21 cellular contexts compared by ENCODE assay signal in genomic region chr7:114795475-114795874, GRCh38.
"Had no signal": no experiment of that assay in that cellular context is flagged by ENCODE, and none has a peak within 500 bp of the region (broad histone marks: within the 10 kb centered on the region; RNA-seq: fewer than 3 reads in every experiment).

No MANE protein-coding gene starts in this region.

- H3K4me3 Mint-ChIP-seq: central memory CD8-positive, alpha-beta T cell; dendritic cell treated with granulocyte-macrophage colony-stimulating factor and Interleukin-4, amounts not matched to agents 40 ng/mL and 50 ng/mL, for 4 days; memory B cell; naive thymus-derived CD8-positive, alpha-beta T cell; neural crest cell; T-helper 1 cell treated with Interleukin-12 subunit alpha and Interleukin-12 subunit beta and Interleukin-4 antibody, amounts not matched to agents 30 μg/mL and 1 μg/mL, for 36 hours had no signal

- H3K4me1 Mint-ChIP-seq: central memory CD8-positive, alpha-beta T cell; memory B cell; naive thymus-derived CD8-positive, alpha-beta T cell; neural crest cell had no signal

- H3K36me3 Mint-ChIP-seq: memory B cell; naive thymus-derived CD8-positive, alpha-beta T cell had no signal

- H3K9me3 Mint-ChIP-seq: central memory CD8-positive, alpha-beta T cell; dendritic cell treated with granulocyte-macrophage colony-stimulating factor and Interleukin-4, amounts not matched to agents 40 ng/mL and 50 ng/mL, for 4 days; memory B cell; naive thymus-derived CD8-positive, alpha-beta T cell; neural crest cell; T-helper 1 cell treated with Interleukin-12 subunit alpha and Interleukin-12 subunit beta and Interleukin-4 antibody, amounts not matched to agents 30 μg/mL and 1 μg/mL, for 36 hours had no signal

- H3K27me3 Mint-ChIP-seq: dendritic cell treated with granulocyte-macrophage colony-stimulating factor and Interleukin-4, amounts not matched to agents 40 ng/mL and 50 ng/mL, for 4 days had no signal

- H3K4me3 ChIP-seq: esophagus muscularis mucosa, heart right ventricle, psoas muscle, right atrium auricular region, thoracic aorta had no signal

- DNase-seq: activated CD8-positive, alpha-beta memory T cell treated with anti-CD3 and anti-CD28 coated beads, Interleukin-2, amount 50 U/mL, for 48 hours; activated gamma-delta T cell treated with Interleukin-2 at 50 U/mL for 16 hours; foreskin melanocyte; heart right ventricle; naive thymus-derived CD8-positive, alpha-beta T cell; nucleus accumbens; psoas muscle; SK-N-SH; stimulated activated CD4-positive, alpha-beta T cell treated with anti-CD3 and anti-CD28 coated beads, Interleukin-15, amount 100 ng/mL, for 24 hours; stimulated activated naive CD4-positive, alpha-beta T cell treated with Interleukin-2 at 50 U/mL for 16 hours; SW 1271; T-helper 9 cell; trophoblast cell had no signal

- H3K27ac Mint-ChIP-seq: dendritic cell treated with granulocyte-macrophage colony-stimulating factor and Interleukin-4, amounts not matched to agents 40 ng/mL and 50 ng/mL, for 4 days; memory B cell; naive thymus-derived CD8-positive, alpha-beta T cell; T-helper 1 cell treated with Interleukin-12 subunit alpha and Interleukin-12 subunit beta and Interleukin-4 antibody, amounts not matched to agents 30 μg/mL and 1 μg/mL, for 36 hours had no signal
